In the genomic region with DNA sequence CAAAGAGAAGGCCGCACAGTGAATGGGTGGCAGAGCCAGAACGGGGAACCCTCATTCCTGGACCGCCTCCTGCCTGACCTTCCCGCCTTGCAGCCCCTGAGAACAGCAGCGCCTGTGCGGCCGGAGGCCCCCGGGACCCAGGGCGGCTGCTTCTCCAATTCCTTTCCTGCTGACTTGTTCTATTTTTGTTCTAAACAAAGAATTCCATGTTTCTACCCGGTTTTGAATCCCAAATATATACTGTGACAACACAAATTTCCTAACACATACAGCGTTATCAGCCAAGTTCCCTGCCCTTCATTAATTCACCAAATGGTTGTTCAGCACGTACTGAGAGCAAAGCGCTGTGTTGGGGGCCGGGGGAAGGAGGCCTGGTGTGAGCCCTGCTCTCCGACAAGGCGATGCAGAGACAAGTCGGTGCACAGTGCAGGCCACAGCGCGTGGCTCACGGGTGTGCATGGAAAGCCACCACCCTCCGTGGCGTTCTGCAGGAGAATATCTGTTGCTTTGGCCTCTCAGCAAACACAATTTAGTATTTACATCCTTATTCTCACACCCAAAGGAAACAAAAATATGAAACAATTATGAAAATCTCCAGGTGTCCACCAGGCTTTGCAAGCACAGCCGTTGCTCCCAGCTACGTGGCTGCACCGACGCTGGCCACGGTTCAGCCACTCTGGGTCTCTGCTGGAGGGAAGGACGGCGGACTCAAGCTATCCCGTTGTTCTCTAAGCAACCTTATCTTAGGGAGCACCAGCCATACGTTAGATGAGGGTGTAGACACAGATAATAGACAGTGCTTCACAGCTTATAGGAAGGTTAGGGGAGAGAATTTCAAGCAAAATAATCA, we compare ENCODE assay signal across 11 cellular contexts. TPM values are rescaled to one million over a fixed set of nuclear protein-coding genes. Genes with fewer than 3 reads are reported as not detected.
DNase-seq lines count a peak whose midpoint lies in the region; ATAC-seq and TF ChIP-seq lines count a peak whose summit lies in the region.
"Had no signal": no experiment of that assay in that cellular context is flagged by ENCODE, and none has a peak within 500 bp of the region (broad histone marks: within the 10 kb centered on the region; RNA-seq: fewer than 3 reads in every experiment).

No MANE protein-coding gene starts in this region.

- peaks cover 8 to 14% of the 10 kb centered on the region in 2 donors for H3K4me1 ChIP-seq in left lung

- ATAC-seq in left lung: peak; percentile 14
- no peak for ATAC-seq in HG03442 (IDR thresholded peaks at IDR 0.05; ENCODE audit: unreplicated experiment)

- no peaks in the 10 kb centered on the region for H3K36me3 ChIP-seq in KOPT-K1 (ENCODE audit: insufficient read depth, low read length)
- H3K36me3 ChIP-seq in left lung: no peaks in the 10 kb centered on the region
- H3K36me3 ChIP-seq: WERI-Rb-1 had no signal

- H3K9me3 ChIP-seq in KOPT-K1 (ENCODE audit: insufficient read depth, low read length, poor library complexity, severe bottlenecking): peaks cover 23% of the 10 kb centered on the region
- peaks cover 0 to 11% of the 10 kb centered on the region in 2 donors for H3K9me3 ChIP-seq in left lung

- H3K4me3 ChIP-seq in choroid plexus epithelial cell (ENCODE audit: low read depth, low read length) (no peak overlapping the region), left lung (no peak overlapping the region), skin epidermis (no peak overlapping the region)

- TF ChIP-seq CTCF in choroid plexus epithelial cell (conservative IDR thresholded peaks at IDR 0.05; ENCODE audit: low read depth, low read length) (peak; percentile 1), left lung (IDR thresholded peaks at IDR 0.05) (no peak)

- intact Hi-C loops in left lung (cut with DNase I): no loop called here

- DNase-seq in choroid plexus epithelial cell (ENCODE audit: low read depth): peak; percentile 35
- peak in 1 of 2 donors; percentile 61 for DNase-seq in left lung
- no peak for DNase-seq in superior temporal gyrus (ENCODE audit: extremely low spot score)
- DNase-seq in inferior parietal cortex (ENCODE audit: extremely low spot score): no peak
- DNase-seq in NCI-H146 treated with DMSO at 0.1 percent for 48 hours (lab: John Stamatoyannopoulos, UW; ENCODE audit: unreplicated experiment): no peak
- DNase-seq: activated gamma-delta T cell treated with Interleukin-2 at 50 U/mL for 16 hours, NCI-H1105 treated with DMSO at 0.1 percent for 48 hours, WERI-Rb-1 had no signal

- H3K27ac ChIP-seq in KOPT-K1 (ENCODE audit: low read depth, low read length, poor library complexity, severe bottlenecking) (peak overlapping the region; percentile 14), left lung (peak overlapping the region; percentile 50 to 70), skin epidermis (peak overlapping the region in 20 of 21 experiments; percentile 50 to 90 (median 74))
- H3K27ac ChIP-seq: WERI-Rb-1 had no signal

- H3K27me3 ChIP-seq in left lung: peaks cover 0 to 68% of the 10 kb centered on the region in 2 donors

RNA-seq across cellular contexts. Expression of gene COL6A2, which starts 31.7 kb away (rescaled TPM):
- total RNA-seq in left lung: 100 to 1,000 TPM; 405 to 474 TPM

Comparison
In these comparisons a context has a peak if more than half of its experiments do, and no peak if none do; other contexts are left out.
1. H3K27ac ChIP-seq: peak in every context shown above with its lines; median percentile 74 in skin epidermis; 60 in left lung; 14 in KOPT-K1.